ENCODE assay signal across 19 cellular contexts in genomic region chr3:192079098-192079497, GRCh38.
A peak's percentile ranks its signal among the peaks of the same experiment; 100 is the strongest.
DNase-seq lines count a peak whose midpoint lies in the region; ATAC-seq, FAIRE-seq and TF ChIP-seq lines count a peak whose summit lies in the region.
"Had no signal": no experiment of that assay in that cellular context is flagged by ENCODE, and none has a peak within 500 bp of the region (broad histone marks: within the 10 kb centered on the region; RNA-seq: fewer than 3 reads in every experiment).

No MANE protein-coding gene starts in this region.

- no peak overlapping the region for H2AK5ac ChIP-seq in H1 (ENCODE audit: low read depth, low read length)

- peaks cover 3% of the 10 kb centered on the region for H3K9me3 Mint-ChIP-seq in Calu3 (ENCODE audit: low read depth, unreplicated experiment)
- H3K9me3 Mint-ChIP-seq: activated T-helper 1 cell treated with anti-CD3 and anti-CD28 coated beads, Interleukin-12 subunit alpha, Interleukin-12 subunit beta, Interleukin-2, Interleukin-4 antibody, amounts not matched to agents 30 ng/mL and 10 ng/mL and 1 ng/mL, durations not matched to agents 14 hours and 24 hours and 36 hours had no signal

- no peak overlapping the region for H2BK12ac ChIP-seq in H1 (ENCODE audit: low read depth, low read length)

- peaks cover 0 to 2% (median 0%) of the 10 kb centered on the region in 4 experiments; a peak in 3 of 7 replicates for H3K4me1 ChIP-seq in H1 (replicated peaks in 1 of 4; ENCODE audit: control insufficient read depth in 3 of 4, insufficient read depth in 4 of 4, low read length in 3 of 4)
- H3K4me1 ChIP-seq: testis had no signal

- 85% methylated on average over 1 of the region's 1 CpG; no CpG with 5 or more reads in 1 of the 2 experiments for WGBS in H1 (ENCODE audit: extremely low coverage in 1 of 2, insufficient coverage in 1 of 2, insufficient read length in 1 of 2, insufficient replicate concordance in 2 of 2, low coverage in 1 of 2, low lambda C conversion rate in 2 of 2, missing lambda C conversion rate in 1 of 2), 2 experiments

- CTCF ChIA-PET in H1 (lab: Charles Lee; ENCODE audit: partially characterized antibody) (interaction anchor here (1.5 kb wide), 1 partner anchor 365 kb away, joined by 5 read pairs; no protein-coding TSS in a partner anchor), Calu3 (lab: Charles Lee) (no interaction called here)

- no peak overlapping the region for H3K4me3 Mint-ChIP-seq in Calu3 (ENCODE audit: low read depth, unreplicated experiment)
- H3K4me3 Mint-ChIP-seq: activated CD8-positive, alpha-beta T cell treated with anti-CD3 and anti-CD28 coated beads, Interleukin-2, amount 10 ng/mL, durations not matched to agents 7 days and 5 days; activated T-helper 1 cell treated with anti-CD3 and anti-CD28 coated beads, Interleukin-12 subunit alpha, Interleukin-12 subunit beta, Interleukin-2, Interleukin-4 antibody, amounts not matched to agents 30 ng/mL and 10 ng/mL and 1 ng/mL, durations not matched to agents 14 hours and 24 hours and 36 hours; T-cell had no signal

- H4K5ac ChIP-seq in H1 (ENCODE audit: insufficient read length, low read depth, low read length): no peak overlapping the region

- H4K20me1 ChIP-seq in H1 (replicated peaks in 1 of 2; ENCODE audit: control insufficient read depth in 1 of 2, insufficient read depth in 2 of 2, low read length in 2 of 2): no peaks in the 10 kb centered on the region

- no peaks in the 10 kb centered on the region for H3K79me2 ChIP-seq in H1 (ENCODE audit: control insufficient read depth in 1 of 2, insufficient read depth in 2 of 2, low read length in 2 of 2)

- H2AFZ ChIP-seq in H1 (ENCODE audit: low read length): peak overlapping the region; percentile 25; the same call in 1 of the 2 replicates

- TF ChIP-seq EP300 in H1 (IDR thresholded peaks at IDR 0.05; ENCODE audit: borderline replicate concordance in 1 of 2, low read depth in 2 of 2, low read length in 2 of 2): no peak

- no peak overlapping the region for H3K4me3 ChIP-seq in H1 (ENCODE audit: extremely low read depth in 1 of 4, insufficient read depth in 2 of 4, low read depth in 3 of 4, low read length in 4 of 4)
- H3K4me3 ChIP-seq: mucosa of descending colon, testis had no signal

- no peaks in the 10 kb centered on the region for H3K36me3 Mint-ChIP-seq in Calu3 (ENCODE audit: insufficient read depth, unreplicated experiment)
- H3K36me3 Mint-ChIP-seq: T-cell had no signal

- H3K4me2 ChIP-seq in H1 (ENCODE audit: insufficient read depth in 1 of 2, low read depth in 2 of 2, low read length in 2 of 2): no peak overlapping the region

- H3K9me3 ChIP-seq in H1 (ENCODE audit: insufficient read depth in 2 of 2, low read depth in 1 of 2, low read length in 1 of 2): no peaks in the 10 kb centered on the region
- H3K9me3 ChIP-seq: mucosa of descending colon, testis had no signal

- peak; percentile 93 for DNase-seq in DMS153 (lab: John Stamatoyannopoulos, UW)
- peak; percentile 97 for DNase-seq in NCI-H1105 (lab: John Stamatoyannopoulos, UW)
- peak; percentile 73 for DNase-seq in NCI-H510A (lab: John Stamatoyannopoulos, UW)
- DNase-seq in H1 (ENCODE audit: low read depth in 1 of 2, low spot score in 2 of 2): no peak
- DNase-seq in Calu3: no peak
- DNase-seq in germinal center (ENCODE audit: low spot score): no peak
- DNase-seq: activated CD8-positive, alpha-beta T cell treated with anti-CD3 and anti-CD28 coated beads, Interleukin-2, amount 10 ng/mL, durations not matched to agents 7 days and 5 days; effector CD8-positive, alpha-beta T cell; hippocampal formation; MM.1S; mucosa of descending colon; NCI-H526 treated with DMSO at 0.1 percent for 48 hours; stimulated activated CD4-positive, alpha-beta T cell treated with anti-CD3 and anti-CD28 coated beads, Interleukin-4, amount 100 ng/mL, for 1 hour; T-cell; testis had no signal

- H4K91ac ChIP-seq in H1 (replicated peaks; ENCODE audit: insufficient read length, low read length): no peak overlapping the region

- H3K18ac ChIP-seq in H1 (ENCODE audit: extremely low read depth, low read length): peak overlapping the region; percentile 9; the same call in 1 of the 2 replicates

- H3K4ac ChIP-seq in H1 (replicated peaks; ENCODE audit: insufficient read length, low read depth, low read length): no peak overlapping the region

- no peak overlapping the region for H2BK15ac ChIP-seq in H1 (ENCODE audit: low read length)

- H3K27me3 ChIP-seq in H1 (replicated peaks in 1 of 4; ENCODE audit: control insufficient read depth in 3 of 4, extremely low read depth in 1 of 4, insufficient read depth in 3 of 4, low read length in 3 of 4): no peaks in the 10 kb centered on the region; a peak in 1 of 7 replicates
- H3K27me3 ChIP-seq: testis had no signal

- H3K9ac ChIP-seq in H1 (replicated peaks in 1 of 4; ENCODE audit: extremely low read depth in 1 of 4, low read depth in 3 of 4, low read length in 3 of 4): no peak overlapping the region

- peak; percentile 71 for FAIRE-seq in H1 (lab: Jason Lieb, UNC)
- FAIRE-seq: RCC 7860 had no signal

- no TSS peak for BruUV-seq in Calu3 (replicated peaks; lab: Mats Ljungman, UMichigan)

- no peak overlapping the region for H4K8ac ChIP-seq in H1 (ENCODE audit: extremely low read depth, insufficient read depth, low read length)

- H3K36me3 ChIP-seq in H1 (ENCODE audit: control insufficient read depth in 2 of 4, insufficient read depth in 4 of 4, low read length in 3 of 4): no peaks in the 10 kb centered on the region

- POLR2A ChIA-PET in H1 (lab: Charles Lee; ENCODE audit: partially characterized antibody): no interaction called here

- no peak overlapping the region for H3K14ac ChIP-seq in H1 (ENCODE audit: insufficient read length)

- no peaks in the 10 kb centered on the region for H3K23me2 ChIP-seq in H1 (ENCODE audit: low read depth, low read length)

- ATAC-seq in HG02870 (IDR thresholded peaks at IDR 0.05; ENCODE audit: unreplicated experiment) (no peak), GM19452 (IDR thresholded peaks at IDR 0.05; ENCODE audit: unreplicated experiment) (no peak)
- ATAC-seq: activated CD8-positive, alpha-beta T cell treated with anti-CD3 and anti-CD28 coated beads, Interleukin-2, amount 10 ng/mL, durations not matched to agents 7 days and 5 days; mucosa of descending colon; T-cell had no signal

- H3K4me1 Mint-ChIP-seq in Calu3 (ENCODE audit: low read depth, unreplicated experiment): peaks cover 13% of the 10 kb centered on the region
- H3K4me1 Mint-ChIP-seq: T-cell had no signal

- no peak overlapping the region for H3K27ac ChIP-seq in H1 (ENCODE audit: low read depth, low read length)
- H3K27ac ChIP-seq: testis had no signal

- H3K27me3 Mint-ChIP-seq in Calu3 (ENCODE audit: unreplicated experiment): no peaks in the 10 kb centered on the region
- H3K27me3 Mint-ChIP-seq: T-cell had no signal

- no peak overlapping the region for H3K27ac Mint-ChIP-seq in Calu3 (ENCODE audit: unreplicated experiment)
- H3K27ac Mint-ChIP-seq: activated CD8-positive, alpha-beta T cell treated with anti-CD3 and anti-CD28 coated beads, Interleukin-2, amount 10 ng/mL, durations not matched to agents 7 days and 5 days; activated T-helper 1 cell treated with anti-CD3 and anti-CD28 coated beads, Interleukin-12 subunit alpha, Interleukin-12 subunit beta, Interleukin-2, Interleukin-4 antibody, amounts not matched to agents 30 ng/mL and 10 ng/mL and 1 ng/mL, durations not matched to agents 14 hours and 24 hours and 36 hours; T-cell had no signal

- no peak overlapping the region for H2BK5ac ChIP-seq in H1 (ENCODE audit: low read depth, low read length)

- TF ChIP-seq POLR2A in H1 (IDR thresholded peaks at IDR 0.05; ENCODE audit: control extremely low read depth in 1 of 2, low read depth in 2 of 2, low read length in 2 of 2): no peak

- no peak overlapping the region for H3K56ac ChIP-seq in H1 (replicated peaks; ENCODE audit: insufficient read length, low read depth, low read length)

- no peaks in the 10 kb centered on the region for H3K79me1 ChIP-seq in H1 (ENCODE audit: low read depth, low read length)

- H3K23ac ChIP-seq in H1 (ENCODE audit: insufficient read length): no peak overlapping the region

- intact Hi-C loops in Calu3 (cut with micrococcal nuclease; ENCODE audit: unreplicated experiment): no loop called here

- no peak for TF ChIP-seq RAD21 in H1 (IDR thresholded peaks at IDR 0.05 in 1 of 2, conservative IDR thresholded peaks at IDR 0.05 in 1 of 2; ENCODE audit: low read depth in 2 of 2, low read length in 2 of 2)

- H2BK20ac ChIP-seq in H1 (ENCODE audit: low read length): no peak overlapping the region

- H2BK120ac ChIP-seq in H1 (replicated peaks; ENCODE audit: low read depth, low read length): no peak overlapping the region

- TF ChIP-seq CTCF in H1 (IDR thresholded peaks at IDR 0.05; ENCODE audit: control extremely low read depth in 1 of 3, insufficient read depth in 1 of 3, low read depth in 1 of 3, low read length in 3 of 3) (no peak), Calu3 (IDR thresholded peaks at IDR 0.05; ENCODE audit: unreplicated experiment) (no peak)

TF ChIP-seq in H1, 55 proteins besides CTCF, POLR2A, EP300 and RAD21 (continues in another document):
- TF ChIP-seq SIN3A (conservative IDR thresholded peaks at IDR 0.05 in 1 of 2, IDR thresholded peaks at IDR 0.05 in 1 of 2; ENCODE audit: low read depth in 1 of 2, low read length in 2 of 2) (no peak), TBP (IDR thresholded peaks at IDR 0.05; ENCODE audit: low read depth, low read length) (no peak), NRF1 (IDR thresholded peaks at IDR 0.05; ENCODE audit: low read depth, low read length) (no peak), HDAC6 (IDR thresholded peaks at IDR 0.05; ENCODE audit: low read depth, low read length) (no peak), RXRA (IDR thresholded peaks at IDR 0.05; ENCODE audit: insufficient read depth, low read depth, low read length) (no peak), TCF12 (IDR thresholded peaks at IDR 0.05; ENCODE audit: low read depth, low read length) (no peak), TAF1 (IDR thresholded peaks at IDR 0.05; ENCODE audit: low read depth, low read length) (no peak), SP4 (IDR thresholded peaks at IDR 0.05; ENCODE audit: low read length) (no peak), SP1 (IDR thresholded peaks at IDR 0.05; ENCODE audit: low read depth, low read length) (no peak), SP2 (IDR thresholded peaks at IDR 0.05; ENCODE audit: low read length) (no peak), ZNF274 (IDR thresholded peaks at IDR 0.05; ENCODE audit: borderline replicate concordance, extremely low read depth, low read length) (no peak), RFX5 (IDR thresholded peaks at IDR 0.05; ENCODE audit: borderline replicate concordance, low read depth, low read length) (no peak), RBBP5 (IDR thresholded peaks at IDR 0.05; ENCODE audit: borderline replicate concordance, low read depth, low read length) (no peak), RNF2 (IDR thresholded peaks at IDR 0.05; ENCODE audit: borderline replicate concordance, low read depth, low read length, missing control alignments, poor library complexity, severe bottlenecking) (no peak), POLR2AphosphoS5 (IDR thresholded peaks at IDR 0.05; ENCODE audit: low read depth, low read length) (no peak), CHD1 (IDR thresholded peaks at IDR 0.05; ENCODE audit: low read depth, low read length) (no peak)

Comparison
In these comparisons a context has a peak if more than half of its experiments do, and no peak if none do; other contexts are left out.
1. DNase-seq: peak in DMS153 (single experiment), NCI-H1105 (single experiment) and NCI-H510A (single experiment); none in H1 (0 of 2), Calu3 (single experiment) and germinal center (single experiment).